Comparison of ENCODE assay signal across 8 cellular contexts in genomic region chr5:76790632-76791290, GRCh38. TPM values are rescaled to one million over a fixed set of nuclear protein-coding genes. Genes with fewer than 3 reads are reported as not detected.
DNase-seq lines count a peak whose midpoint lies in the region; ATAC-seq and TF ChIP-seq lines count a peak whose summit lies in the region.

No MANE protein-coding gene starts in this region.

- POLR2A ChIA-PET in RWPE1 (lab: Yijun Ruan, JAX; ENCODE audit: low non-redundant PET): interaction anchor here (0.6 to 1.1 kb wide), 2 partner anchors 23 to 28 kb away, joined by 3 to 4 read pairs; partner anchors contain the start of gene F2RL1

- H3K36me3 ChIP-seq in ectodermal cell (ENCODE audit: control insufficient read depth, insufficient read depth, low read length): no peaks in the 10 kb centered on the region

- H3K9me3 ChIP-seq in ectodermal cell (ENCODE audit: control insufficient read depth, low read length): no peaks in the 10 kb centered on the region

- CTCF ChIA-PET in RWPE1 (lab: Yijun Ruan, JAX): interaction anchor here (0.7 to 0.9 kb wide), 3 partner anchors 17 to 599 kb away, joined by 3 to 4 read pairs (median 4); no protein-coding TSS in a partner anchor

- WGBS in ectodermal cell, 2 experiments: 54 to 70% methylated on average over 3 of the region's 3 CpGs

- ATAC-seq in omental fat pad (ENCODE audit: low FRiP score) (peak; percentile 90), HG02678 (IDR thresholded peaks at IDR 0.05; ENCODE audit: unreplicated experiment) (no peak)

- H3K4me1 ChIP-seq in ectodermal cell (ENCODE audit: control insufficient read depth, insufficient read depth, low read length): peaks cover 7% of the 10 kb centered on the region

- peak overlapping the region; percentile 75 for H3K27ac ChIP-seq in RWPE1
- peak overlapping the region; percentile 11 for H3K27ac ChIP-seq in ectodermal cell (ENCODE audit: insufficient read depth, low read depth, low read length, poor library complexity, severe bottlenecking)

- no peaks in the 10 kb centered on the region for H3K27me3 ChIP-seq in ectodermal cell (ENCODE audit: control insufficient read depth, insufficient read depth, low read length, poor library complexity, severe bottlenecking)

- no peak overlapping the region for H3K4me3 ChIP-seq in ectodermal cell (ENCODE audit: insufficient read depth, low read depth, low read length)

- TF ChIP-seq CTCF in RWPE1 (conservative IDR thresholded peaks at IDR 0.05; ENCODE audit: low read depth) (no peak), omental fat pad (IDR thresholded peaks at IDR 0.05) (no peak)

- DNase-seq in GM03348 (ENCODE audit: low spot score) (peak; percentile 76), RWPE1 (ENCODE audit: low spot score) (peak; percentile 94), omental fat pad (ENCODE audit: low spot score) (no peak), COR-L47 (lab: John Stamatoyannopoulos, UW) (no peak), NCI-H2081 (lab: John Stamatoyannopoulos, UW) (no peak), NCI-H2029 (lab: John Stamatoyannopoulos, UW) (no peak)

RNA-seq across cellular contexts. Expression of gene F2RL1, which starts 28.1 kb away (rescaled TPM):
- polyA plus RNA-seq in ectodermal cell (2013, experiment 1 of 4): 11.8 TPM
- 14.1 TPM for polyA plus RNA-seq in ectodermal cell (2013, experiment 2 of 4)
- polyA plus RNA-seq in ectodermal cell (2013, experiment 3 of 4): 14.1 TPM
- polyA plus RNA-seq in ectodermal cell (2013, experiment 4 of 4): 13.9 TPM
- 1 to 10 TPM; 1.6 to 7.7 (median 3.3) TPM for total RNA-seq in omental fat pad

RNA-seq across cellular contexts. Expression of gene S100Z, which starts 59.1 kb away (rescaled TPM):
- not detected for polyA plus RNA-seq in ectodermal cell (2013, experiment 1 of 4)
- polyA plus RNA-seq in ectodermal cell (2013, experiment 2 of 4): not detected
- polyA plus RNA-seq in ectodermal cell (2013, experiment 3 of 4): not detected
- polyA plus RNA-seq in ectodermal cell (2013, experiment 4 of 4): not detected
- total RNA-seq in omental fat pad: 1 to 10 TPM in 1 of 4 donors, under 1 TPM in 2, not detected in 1; 0.36 to 1.7 (median 0.37) TPM

Comparison
In these comparisons a context has a peak if more than half of its experiments do, and no peak if none do; other contexts are left out.
1. DNase-seq: peak in GM03348 (single experiment) and RWPE1 (single experiment); none in omental fat pad (single experiment), COR-L47 (single experiment), NCI-H2081 (0 of 2) and NCI-H2029 (single experiment).